In the genomic region with DNA sequence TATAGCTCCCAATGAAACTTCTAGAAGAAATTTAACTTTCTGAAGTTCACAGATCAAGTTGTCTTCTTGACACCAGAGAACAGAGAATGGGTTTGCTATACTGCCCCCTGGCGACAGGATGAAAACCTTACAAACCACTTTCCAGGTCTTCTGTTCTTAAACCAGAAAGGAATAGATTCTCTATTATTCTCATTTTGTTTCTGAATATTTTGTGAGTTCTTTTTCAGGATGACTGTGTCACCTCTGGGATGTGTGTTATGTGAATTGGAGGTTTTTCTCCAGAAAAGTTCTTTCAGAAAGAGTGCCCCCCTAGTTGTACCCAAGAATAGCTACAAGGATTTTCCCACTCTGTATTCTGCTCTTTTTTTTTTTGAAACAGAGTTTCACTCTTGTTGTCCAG, we compare ENCODE assay signal across 9 cellular contexts. TPM values are rescaled to one million over a fixed set of nuclear protein-coding genes. Genes with fewer than 3 reads are reported as not detected.
DNase-seq lines count a peak whose midpoint lies in the region; ATAC-seq and TF ChIP-seq lines count a peak whose summit lies in the region.
"Had no signal": no experiment of that assay in that cellular context is flagged by ENCODE, and none has a peak within 500 bp of the region (broad histone marks: within the 10 kb centered on the region; RNA-seq: fewer than 3 reads in every experiment).

No MANE protein-coding gene starts in this region.

- TF ChIP-seq CTCF in mesothelial cell of epicardium (IDR thresholded peaks at IDR 0.05; ENCODE audit: unreplicated experiment) (peak; percentile 82), upper lobe of left lung (IDR thresholded peaks at IDR 0.05) (peak in 4 of 6 experiments; percentile 31 to 42 (median 31))

- TF ChIP-seq POLR2A in upper lobe of left lung (IDR thresholded peaks at IDR 0.05) = no peak

- no peaks in the 10 kb centered on the region for H3K4me1 ChIP-seq in upper lobe of left lung

- no peak overlapping the region for H3K4me3 ChIP-seq in upper lobe of left lung
- H3K4me3 ChIP-seq: skin epidermis had no signal

- H3K27ac ChIP-seq in upper lobe of left lung = no peak overlapping the region
- H3K27ac ChIP-seq: skin epidermis had no signal

- H3K36me3 ChIP-seq in upper lobe of left lung = peaks cover 0 to 32% (median 14%) of the 10 kb centered on the region in 4 donors

- no peak overlapping the region for H3K27ac Mint-ChIP-seq in mesothelial cell of epicardium

- no peak for TF ChIP-seq EP300 in upper lobe of left lung (IDR thresholded peaks at IDR 0.05)

- DNase-seq in COLO829 (ENCODE audit: low spot score) = peak; percentile 62
- DNase-seq in HuH-7 (ENCODE audit: low spot score) = peak; percentile 51
- peak; percentile 40 for DNase-seq in T-helper 9 cell
- DNase-seq in cerebellum (ENCODE audit: low spot score) = peak; percentile 16
- peak in 1 of 2 experiments; percentile 60 for DNase-seq in mesothelial cell of epicardium (ENCODE audit: low spot score in 2 of 2, unreplicated experiment in 2 of 2)
- no peak for DNase-seq in upper lobe of left lung
- DNase-seq in NCI-H510A (lab: John Stamatoyannopoulos, UW) = no peak

- peaks cover 0 to 4% (median under 1%) of the 10 kb centered on the region in 4 donors for H3K9me3 ChIP-seq in upper lobe of left lung

- no peak for ATAC-seq in upper lobe of left lung (ENCODE audit: low FRiP score in 2 of 2)
- no peak for ATAC-seq in HG02885 (IDR thresholded peaks at IDR 0.05; ENCODE audit: poor library complexity, unreplicated experiment)

- 4 to 6% methylated on average over 1 of the region's 1 CpG for WGBS in upper lobe of left lung, 2 donors

- no peaks in the 10 kb centered on the region for H3K4me1 Mint-ChIP-seq in mesothelial cell of epicardium

- H3K4me3 Mint-ChIP-seq in mesothelial cell of epicardium = no peak overlapping the region

- peaks cover 28% of the 10 kb centered on the region for H3K36me3 Mint-ChIP-seq in mesothelial cell of epicardium

- peaks cover 7% of the 10 kb centered on the region for H3K9me3 Mint-ChIP-seq in mesothelial cell of epicardium

- H3K27me3 ChIP-seq in upper lobe of left lung = no peaks in the 10 kb centered on the region

- no peaks in the 10 kb centered on the region for H3K27me3 Mint-ChIP-seq in mesothelial cell of epicardium (ENCODE audit: low read depth)

RNA-seq across cellular contexts. Expression of a gene that starts 6.3 kb away (rescaled TPM):
- total RNA-seq in cerebellum (26.6 TPM), mesothelial cell of epicardium (34.4 to 35.0 TPM (median 34.9 TPM) in 3 replicates), upper lobe of left lung (10 to 100 TPM in 4 of 6 donors, 1 to 10 TPM in 2; 7.3 to 30.5 (median 17.3) TPM)

RNA-seq across cellular contexts. Expression of a gene that starts 47.3 kb away (rescaled TPM):
- total RNA-seq in cerebellum = 16.3 TPM
- 105 to 110 TPM (median 109 TPM) in 3 replicates for total RNA-seq in mesothelial cell of epicardium
- 1 to 10 TPM in 1 of 6 donors, under 1 TPM in 3, not detected in 2; 0.20 to 1.0 (median 0.30) TPM for total RNA-seq in upper lobe of left lung

Comparison
In these comparisons a context has a peak if more than half of its experiments do, and no peak if none do; other contexts are left out.
1. DNase-seq: peak in COLO829 (single experiment), HuH-7 (single experiment), T-helper 9 cell (single experiment) and cerebellum (single experiment); none in upper lobe of left lung (0 of 2) and NCI-H510A (single experiment).